ENCODE assay signal across 8 cellular contexts in the genomic region with DNA sequence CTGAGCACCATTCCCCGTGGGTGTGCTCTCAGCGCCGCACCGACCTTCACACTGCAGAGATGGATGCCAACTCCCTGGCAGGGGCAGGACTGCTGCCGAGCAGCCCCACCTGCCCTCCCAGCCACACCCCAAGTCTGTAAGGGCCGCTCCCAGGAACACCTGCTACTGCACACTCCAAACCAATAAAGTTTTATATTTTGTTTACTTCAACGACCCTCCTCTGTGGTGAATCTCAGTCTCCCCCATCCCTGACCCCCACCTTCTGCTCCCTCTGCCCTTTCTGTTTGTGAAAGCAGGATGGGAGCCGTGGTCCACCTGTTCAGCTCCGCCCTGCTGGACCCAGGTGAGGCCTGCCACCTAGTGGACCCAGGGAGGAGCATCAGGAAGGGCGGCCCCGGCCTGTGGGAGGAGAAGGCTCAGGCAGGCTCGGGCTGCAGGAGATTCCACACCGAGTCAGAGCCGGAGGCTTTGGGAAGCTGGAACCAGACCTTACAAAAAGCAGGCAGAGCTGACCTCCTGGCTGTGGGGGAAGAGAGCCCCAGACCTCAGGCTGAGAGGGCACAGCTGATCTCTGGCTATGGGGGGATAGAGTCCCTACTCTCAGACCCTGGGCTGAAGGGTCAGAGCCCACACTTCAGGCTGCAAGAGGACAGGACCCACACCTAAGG. TPM values are rescaled to one million over a fixed set of nuclear protein-coding genes. Genes with fewer than 3 reads are reported as not detected.
DNase-seq lines count a peak whose midpoint lies in the region; ATAC-seq and TF ChIP-seq lines count a peak whose summit lies in the region.

No MANE protein-coding gene starts in this region.

- H3K27me3 ChIP-seq in hepatocyte (no peaks in the 10 kb centered on the region), gastrocnemius medialis (no peaks in the 10 kb centered on the region)

- H3K9me2 ChIP-seq in hepatocyte (replicated peaks; ENCODE audit: insufficient read depth) = no peaks in the 10 kb centered on the region

- H3K79me2 ChIP-seq in hepatocyte = no peaks in the 10 kb centered on the region

- H3K4me3 ChIP-seq in AG10803 (ENCODE audit: low read length) (no peak overlapping the region), hepatocyte (no peak overlapping the region), gastrocnemius medialis (no peak overlapping the region)

- H3K4me1 ChIP-seq in hepatocyte (ENCODE audit: insufficient read depth) = peaks cover 3% of the 10 kb centered on the region
- H3K4me1 ChIP-seq in gastrocnemius medialis = peaks cover 37% of the 10 kb centered on the region in 2 donors

- no peaks in the 10 kb centered on the region for H4K20me1 ChIP-seq in hepatocyte (ENCODE audit: insufficient read depth, poor library complexity, severe bottlenecking)

- in situ Hi-C loops in gastrocnemius medialis (cut with MboI; ENCODE audit: low sequenced_read_pairs in 4 of 4) = loop anchor here in 1 of 4 donors (25.0 kb wide), 1 partner anchor 154 kb away; the partner anchor contains the start of gene AGMAT

- intact Hi-C loops in gastrocnemius medialis (cut with DNase I; ENCODE audit: low total_unique reads) = loop anchor here (2.0 kb wide), 2 partner anchors 85 to 215 kb away; partner anchors contain the start of gene DNAJC16

- ATAC-seq in GM19395 (IDR thresholded peaks at IDR 0.05; ENCODE audit: unreplicated experiment) (peak; percentile 63), gastrocnemius medialis (peak; percentile 56 to 67), HG02759 (IDR thresholded peaks at IDR 0.05; ENCODE audit: unreplicated experiment) (no peak)

- no peak for TF ChIP-seq POLR2A in gastrocnemius medialis (IDR thresholded peaks at IDR 0.05)

- peak overlapping the region; percentile 65 for H3K27ac ChIP-seq in hepatocyte
- H3K27ac ChIP-seq in gastrocnemius medialis = peak overlapping the region; percentile 3 to 92 (median 64)

- no peaks in the 10 kb centered on the region for H3K9me3 ChIP-seq in hepatocyte (ENCODE audit: low read depth)
- H3K9me3 ChIP-seq in gastrocnemius medialis = no peaks in the 10 kb centered on the region

- TF ChIP-seq CTCF in AG10803 (conservative IDR thresholded peaks at IDR 0.05; ENCODE audit: low read length) = peak; percentile 68
- TF ChIP-seq CTCF in hepatocyte (IDR thresholded peaks at IDR 0.05; ENCODE audit: poor library complexity) = peak; percentile 91
- peak; percentile 89 to 95 (median 92) for TF ChIP-seq CTCF in gastrocnemius medialis (IDR thresholded peaks at IDR 0.05 in 4 of 5, conservative IDR thresholded peaks at IDR 0.05 in 1 of 5)

- peak; percentile 48 for DNase-seq in AG10803 (ENCODE audit: low read depth)
- peak; percentile 71 for DNase-seq in NCI-H1436 (lab: John Stamatoyannopoulos, UW)
- peak in 4 of 5 experiments; percentile 24 to 68 (median 44) for DNase-seq in T-helper 2 cell
- DNase-seq in anterior cingulate cortex (lab: John Stamatoyannopoulos, UW) = peak in 53 of 58 donors; percentile 9 to 82 (median 39)
- DNase-seq in hepatocyte (ENCODE audit: low spot score) = peak; percentile 94
- DNase-seq in gastrocnemius medialis = peak; percentile 71 to 87

- H2AFZ ChIP-seq in hepatocyte = no peak overlapping the region

- 34% methylated on average over 14 of the region's 14 CpGs for WGBS in hepatocyte (ENCODE audit: low lambda C conversion rate, missing lambda C conversion rate)

- H3K36me3 ChIP-seq in hepatocyte (replicated peaks; ENCODE audit: insufficient read depth, low read depth) = no peaks in the 10 kb centered on the region
- H3K36me3 ChIP-seq in gastrocnemius medialis = no peaks in the 10 kb centered on the region

- peak overlapping the region; percentile 68 for H3K4me2 ChIP-seq in hepatocyte

RNA-seq across cellular contexts. Expression of gene TMEM82, which starts 1.0 kb away (rescaled TPM):
- total RNA-seq in hepatocyte (10.7 and 11.9 TPM in 2 replicates), gastrocnemius medialis (under 1 TPM in 1 of 4 donors, not detected in 3; 0.33 TPM)
- polyA plus RNA-seq in hepatocyte = 14.7 and 16.4 TPM in 2 replicates

RNA-seq across cellular contexts. Expression of gene SLC25A34, which starts 5.3 kb away (rescaled TPM):
- total RNA-seq in hepatocyte (0.68 and 0.87 TPM in 2 replicates), gastrocnemius medialis (10 to 100 TPM in 3 of 4 donors, 1 to 10 TPM in 1; 7.8 to 17.2 (median 13.8) TPM)
- polyA plus RNA-seq in hepatocyte = 0.71 and 0.77 TPM in 2 replicates

RNA-seq across cellular contexts. Expression of gene FBLIM1, which starts 17.3 kb away (rescaled TPM):
- total RNA-seq in hepatocyte (109 and 117 TPM in 2 replicates), gastrocnemius medialis (1 to 10 TPM; 1.4 to 3.9 (median 3.8) TPM)
- polyA plus RNA-seq in hepatocyte = 102 and 120 TPM in 2 replicates

RNA-seq across cellular contexts. Expression of gene PLEKHM2, which starts 57.2 kb away (rescaled TPM):
- total RNA-seq in hepatocyte (38.9 and 43.1 TPM in 2 replicates), gastrocnemius medialis (100 to 1,000 TPM in 3 of 4 donors, 10 to 100 TPM in 1; 86.7 to 170 (median 144) TPM)
- 30.6 and 31.8 TPM in 2 replicates for polyA plus RNA-seq in hepatocyte

Comparison
In these comparisons a context has a peak if more than half of its experiments do, and no peak if none do; other contexts are left out.
1. DNase-seq: peak in every context shown above with its lines; median percentile 94 in hepatocyte; 79 in gastrocnemius medialis; 71 in NCI-H1436; 48 in AG10803; 44 in T-helper 2 cell; 39 in anterior cingulate cortex.
2. RNA of gene FBLIM1, which starts 17.3 kb away (total RNA-seq): 109 to 117 TPM in hepatocyte; 1.4 to 3.9 TPM in gastrocnemius medialis; every median in the first group is over 10 times any median in the second.
3. Peak in every context shown above with its lines, with median percentiles within 50 percentile points of each other: CTCF ChIP-seq.